ENCODE assay signal across 18 cellular contexts in genomic region chr1:27605300-27605766, GRCh38. TPM values are rescaled to one million over a fixed set of nuclear protein-coding genes. Genes with fewer than 3 reads are reported as not detected.
DNase-seq lines count a peak whose midpoint lies in the region; TF ChIP-seq lines count a peak whose summit lies in the region.
"Had no signal": no experiment of that assay in that cellular context is flagged by ENCODE, and none has a peak within 500 bp of the region (broad histone marks: within the 10 kb centered on the region; RNA-seq: fewer than 3 reads in every experiment).

No MANE protein-coding gene starts in this region.

- no peak overlapping the region for H3K27ac ChIP-seq in HUES6 (ENCODE audit: low read depth, low read length)
- H3K27ac ChIP-seq in adrenal gland = no peak overlapping the region
- H3K27ac ChIP-seq: GM23248, left lung had no signal

- H3K4me3 ChIP-seq in HUES6 (ENCODE audit: low read depth, low read length) (peak overlapping the region; percentile 85; the same call in 1 of the 2 replicates), adrenal gland (no peak overlapping the region)
- H3K4me3 ChIP-seq: A549, GM23248 had no signal

- H3K4me3 Mint-ChIP-seq in activated CD4-positive, alpha-beta T cell treated with anti-CD3 and anti-CD28 coated beads, Interleukin-2, amount 10 ng/mL, durations not matched to agents 24 days and 14 days = peak overlapping the region; percentile 60
- peak overlapping the region in 4 of 5 experiments; percentile 92 to 98 (median 94) for H3K4me3 Mint-ChIP-seq in brain
- H3K4me3 Mint-ChIP-seq in nephron = peak overlapping the region; percentile 89 to 97 (median 96)

- no peak overlapping the region for H3K9ac ChIP-seq in HUES6 (ENCODE audit: low read length)
- H3K9ac ChIP-seq: GM23248 had no signal

- H3K27me3 ChIP-seq in HUES6 (ENCODE audit: control insufficient read depth, insufficient read depth, low read length) (no peaks in the 10 kb centered on the region), adrenal gland (no peaks in the 10 kb centered on the region)
- H3K27me3 ChIP-seq: dorsolateral prefrontal cortex, stomach had no signal

- TF ChIP-seq POLR2A in adrenal gland (IDR thresholded peaks at IDR 0.05) = no peak

- no peak for DNase-seq in activated CD4-positive, alpha-beta T cell treated with anti-CD3 and anti-CD28 coated beads, Interleukin-2, amount 10 ng/mL, durations not matched to agents 24 days and 14 days
- DNase-seq in activated CD4-positive, alpha-beta T cell treated with anti-CD3 and anti-CD28 coated beads for 4 hours = no peak
- DNase-seq in adrenal gland = no peak
- DNase-seq in NCI-H2029 (lab: John Stamatoyannopoulos, UW) = no peak
- DNase-seq in NCI-H446 treated with DMSO at 0.1 percent for 48 hours (lab: John Stamatoyannopoulos, UW) = no peak
- DNase-seq: dorsolateral prefrontal cortex, hippocampal formation, left lung, NCI-H1436 treated with DMSO at 0.1 percent for 48 hours, nucleus accumbens, stomach had no signal

- H3K36me3 ChIP-seq in HUES6 (ENCODE audit: control insufficient read depth, insufficient read depth, low read length) (no peaks in the 10 kb centered on the region), adrenal gland (replicated peaks in 1 of 2) (no peaks in the 10 kb centered on the region)
- H3K36me3 ChIP-seq: left lung, stomach had no signal

- TF ChIP-seq CTCF in brain (conservative IDR thresholded peaks at IDR 0.05) (no peak), nephron (IDR thresholded peaks at IDR 0.05; ENCODE audit: unreplicated experiment in 3 of 3) (no peak), adrenal gland (IDR thresholded peaks at IDR 0.05) (no peak)

- H3K36me3 Mint-ChIP-seq in activated CD4-positive, alpha-beta T cell treated with anti-CD3 and anti-CD28 coated beads, Interleukin-2, amount 10 ng/mL, durations not matched to agents 24 days and 14 days (ENCODE audit: low read depth) = no peaks in the 10 kb centered on the region
- H3K36me3 Mint-ChIP-seq in brain (no peaks in the 10 kb centered on the region), nephron (ENCODE audit: low read depth) (no peaks in the 10 kb centered on the region)

- WGBS in adrenal gland, 4 donors = 60 to 76% (median 67%) methylated on average over 4 to 7 of the region's 7 CpGs

- H3K9me3 ChIP-seq in HUES6 (ENCODE audit: control insufficient read depth, insufficient read depth, low read depth, low read length) (no peaks in the 10 kb centered on the region), adrenal gland (replicated peaks in 1 of 3) (no peaks in the 10 kb centered on the region)
- H3K9me3 ChIP-seq: A549, left lung, stomach had no signal

- no peaks in the 10 kb centered on the region for H3K27me3 Mint-ChIP-seq in activated CD4-positive, alpha-beta T cell treated with anti-CD3 and anti-CD28 coated beads, Interleukin-2, amount 10 ng/mL, durations not matched to agents 24 days and 14 days
- H3K27me3 Mint-ChIP-seq in brain (peaks cover 11% of the 10 kb centered on the region), nephron (ENCODE audit: low read depth) (no peaks in the 10 kb centered on the region)

- intact Hi-C loops in activated CD4-positive, alpha-beta T cell treated with anti-CD3 and anti-CD28 coated beads, Interleukin-2, amount 10 ng/mL, durations not matched to agents 24 days and 14 days (cut with micrococcal nuclease) = loop anchor here (2.0 kb wide), 2 partner anchors 37 to 83 kb away; no protein-coding TSS in a partner anchor
- intact Hi-C loops in adrenal gland (cut with DNase I) = loop anchor here in 1 of 2 donors (2.0 to 5.0 kb wide), 2 partner anchors 49 to 57 kb away; no protein-coding TSS in a partner anchor

- H3K9me3 Mint-ChIP-seq in activated CD4-positive, alpha-beta T cell treated with anti-CD3 and anti-CD28 coated beads, Interleukin-2, amount 10 ng/mL, durations not matched to agents 24 days and 14 days = no peaks in the 10 kb centered on the region
- peaks cover 0 to 2% (median 0%) of the 10 kb centered on the region in 5 experiments for H3K9me3 Mint-ChIP-seq in brain
- no peaks in the 10 kb centered on the region for H3K9me3 Mint-ChIP-seq in nephron

- no peak overlapping the region for H3K27ac Mint-ChIP-seq in activated CD4-positive, alpha-beta T cell treated with anti-CD3 and anti-CD28 coated beads, Interleukin-2, amount 10 ng/mL, durations not matched to agents 24 days and 14 days
- H3K27ac Mint-ChIP-seq in brain = peak overlapping the region; percentile 30 to 99 (median 80)
- H3K27ac Mint-ChIP-seq in nephron = peak overlapping the region in 2 of 3 experiments; percentile 96 to 97

- peaks cover 53% of the 10 kb centered on the region for H3K4me1 ChIP-seq in HUES6 (ENCODE audit: control insufficient read depth, insufficient read depth, low read length)
- peaks cover 17 to 24% of the 10 kb centered on the region in 2 donors for H3K4me1 ChIP-seq in adrenal gland (replicated peaks in 1 of 2)

- H3K4me1 Mint-ChIP-seq in activated CD4-positive, alpha-beta T cell treated with anti-CD3 and anti-CD28 coated beads, Interleukin-2, amount 10 ng/mL, durations not matched to agents 24 days and 14 days = peaks cover 30% of the 10 kb centered on the region
- peaks cover 26% of the 10 kb centered on the region for H3K4me1 Mint-ChIP-seq in brain
- peaks cover 36% of the 10 kb centered on the region for H3K4me1 Mint-ChIP-seq in nephron

RNA-seq across cellular contexts. Expression of gene AHDC1, which starts 1.4 kb away (rescaled TPM):
- total RNA-seq in activated CD4-positive, alpha-beta T cell treated with anti-CD3 and anti-CD28 coated beads, Interleukin-2, amount 10 ng/mL, durations not matched to agents 24 days and 14 days = 33.9 and 34.7 TPM in 2 replicates
- polyA plus RNA-seq in brain (ENCODE audit: insufficient read depth, low read depth, low replicate concordance) (48.8 TPM), adrenal gland (10 to 100 TPM; 10.4 to 98.5 (median 27.0) TPM)
- total RNA-seq in adrenal gland = 100 to 1,000 TPM in 1 of 8 donors, 10 to 100 TPM in 7; 43.9 to 111 (median 71.8) TPM

RNA-seq across cellular contexts. Expression of gene FGR, which starts 29.7 kb away (rescaled TPM):
- total RNA-seq in activated CD4-positive, alpha-beta T cell treated with anti-CD3 and anti-CD28 coated beads, Interleukin-2, amount 10 ng/mL, durations not matched to agents 24 days and 14 days = 0.19 and 0.21 TPM in 2 replicates
- polyA plus RNA-seq in brain (ENCODE audit: insufficient read depth, low read depth, low replicate concordance) (2.7 TPM), adrenal gland (10 to 100 TPM in 2 of 3 donors, 1 to 10 TPM in 1; 6.0 to 51.9 (median 11.3) TPM)
- total RNA-seq in adrenal gland = 10 to 100 TPM in 4 of 8 donors, 1 to 10 TPM in 4; 4.7 to 16.0 (median 10.4) TPM
- total RNA-seq: fibroblast of lung, GM23248, SK-MEL-5 had no signal
- polyA plus RNA-seq: A549, fibroblast of lung, GM23248 had no signal
